In the genomic region with DNA sequence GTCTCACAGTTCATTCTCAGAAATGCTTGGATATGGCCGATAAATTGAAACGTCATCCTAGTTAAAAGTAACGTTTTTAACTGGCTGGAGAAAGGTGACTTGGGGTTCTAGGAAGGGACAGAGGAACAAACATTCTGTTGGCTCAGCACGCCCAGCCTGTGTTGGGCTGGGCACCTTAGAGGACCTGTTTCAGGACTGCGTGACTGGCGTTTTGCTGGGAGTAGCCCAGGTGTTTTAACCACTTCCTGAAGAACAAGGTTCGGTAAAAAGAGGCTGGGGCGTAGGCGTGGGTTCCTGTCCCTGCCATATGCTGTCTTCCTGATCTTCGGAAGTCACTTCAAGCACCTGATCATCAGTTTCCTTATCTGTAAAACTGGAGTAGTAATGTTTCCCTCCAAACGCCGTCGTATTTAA, we compare ENCODE assay signal across 8 cellular contexts.
A peak's percentile ranks its signal among the peaks of the same experiment; 100 is the strongest.
DNase-seq lines count a peak whose midpoint lies in the region; ATAC-seq and TF ChIP-seq lines count a peak whose summit lies in the region.

No MANE protein-coding gene starts in this region.

- DNase-seq in GM12865 (ENCODE audit: low read depth) (peak; percentile 84), NCI-H2196 treated with DMSO at 0.1 percent for 48 hours (lab: John Stamatoyannopoulos, UW; ENCODE audit: unreplicated experiment) (no peak), DMS79 treated with DMSO at 0.1 percent for 48 hours (lab: John Stamatoyannopoulos, UW) (no peak)
- peak; percentile 21 for DNase-seq in activated CD4-positive, CD25-positive, alpha-beta regulatory T cell treated with anti-CD3 and anti-CD28 coated beads, Interleukin-2, amount 50 U/mL, for 16 hours (ENCODE audit: low read depth, low spot score)
- peak; percentile 11 for DNase-seq in effector CD8-positive, alpha-beta T cell (lab: John Stamatoyannopoulos, UW)

- ATAC-seq in HG03135 (IDR thresholded peaks at IDR 0.05; ENCODE audit: unreplicated experiment) (peak; percentile 26), HG03159 (IDR thresholded peaks at IDR 0.05; ENCODE audit: unreplicated experiment) (no peak)

- H3K9ac ChIP-seq in parathyroid adenoma, result no peak overlapping the region

- H3K9me3 ChIP-seq in parathyroid adenoma (ENCODE audit: control insufficient read depth, low read length), result no peaks in the 10 kb centered on the region

- H3K4me1 ChIP-seq in parathyroid adenoma, result no peaks in the 10 kb centered on the region

- H2AFZ ChIP-seq in parathyroid adenoma, result peak overlapping the region; percentile 94

- H3K4me3 ChIP-seq in GM12865 (ENCODE audit: low read depth, low read length), result peak overlapping the region; percentile 87
- peak overlapping the region; percentile 83 for H3K4me3 ChIP-seq in parathyroid adenoma (ENCODE audit: low read depth, low read length)

- H3K36me3 ChIP-seq in parathyroid adenoma (ENCODE audit: control insufficient read depth, insufficient read depth, low read length), result no peaks in the 10 kb centered on the region

- peak overlapping the region; percentile 85 for H3K27ac ChIP-seq in parathyroid adenoma

- no peaks in the 10 kb centered on the region for H3K27me3 ChIP-seq in parathyroid adenoma (ENCODE audit: control insufficient read depth, insufficient read depth, low read length)

- H3K4me2 ChIP-seq in parathyroid adenoma (ENCODE audit: low read length), result no peak overlapping the region

- TF ChIP-seq CTCF in GM12865 (IDR thresholded peaks at IDR 0.05; ENCODE audit: insufficient read depth, low read depth, low read length, missing control alignments) (no peak), parathyroid adenoma (IDR thresholded peaks at IDR 0.05) (no peak)

- no peaks in the 10 kb centered on the region for H3K79me2 ChIP-seq in parathyroid adenoma

Comparison
In these comparisons a context has a peak if more than half of its experiments do, and no peak if none do; other contexts are left out.
1. DNase-seq: peak in GM12865 (single experiment), activated CD4-positive, CD25-positive, alpha-beta regulatory T cell treated with anti-CD3 and anti-CD28 coated beads, Interleukin-2, amount 50 U/mL, for 16 hours (single experiment) and effector CD8-positive, alpha-beta T cell (single experiment); none in NCI-H2196 treated with DMSO at 0.1 percent for 48 hours (single experiment) and DMS79 treated with DMSO at 0.1 percent for 48 hours (single experiment).